Comparison of ENCODE assay signal across 1 cellular context in the genomic region with DNA sequence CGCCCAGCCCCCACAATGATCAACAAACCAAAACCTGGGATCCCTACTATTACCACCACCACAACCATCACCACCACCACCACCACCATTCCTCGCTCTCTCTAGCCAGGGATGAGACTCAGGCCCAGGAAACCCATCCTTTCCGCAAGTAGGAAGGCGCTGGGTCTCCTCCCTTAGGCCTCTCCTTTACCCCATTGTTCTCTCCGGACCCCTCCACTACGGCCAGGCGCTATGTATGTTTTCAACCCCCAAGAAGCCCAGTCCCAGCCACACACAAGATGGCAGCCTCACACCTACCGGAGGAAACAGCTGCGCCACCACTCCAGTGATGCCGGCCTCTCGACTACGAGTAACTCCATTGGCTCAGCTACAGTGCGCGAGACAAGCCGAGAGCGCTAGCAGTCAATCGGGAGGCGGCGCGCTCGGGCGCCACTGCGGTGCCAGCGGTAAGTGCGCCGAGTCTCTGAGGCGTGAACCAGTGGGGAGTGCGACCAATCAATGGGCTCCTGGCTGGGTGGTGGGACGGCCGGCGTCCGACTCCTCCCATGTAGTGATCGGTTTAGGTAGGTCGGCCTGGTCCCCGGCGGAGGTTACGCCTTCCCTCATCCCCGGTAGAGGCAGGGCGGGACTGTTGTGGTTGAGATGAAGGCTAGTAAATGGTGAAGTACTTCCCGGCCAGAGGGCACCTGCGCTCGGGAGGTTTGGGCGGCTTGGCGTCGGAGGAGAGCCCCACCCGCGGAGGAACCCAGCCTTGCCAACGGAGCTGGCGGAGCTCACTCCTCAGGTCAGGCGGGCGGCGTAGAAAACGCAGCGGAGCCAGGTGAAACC.
TF ChIP-seq lines count a peak whose summit lies in the region.

A gene (minus strand): TSS at position 376 of the 828 bp plus-strand sequence. CDS start 61,154 bp downstream, outside the sequence.
A gene with protein sequence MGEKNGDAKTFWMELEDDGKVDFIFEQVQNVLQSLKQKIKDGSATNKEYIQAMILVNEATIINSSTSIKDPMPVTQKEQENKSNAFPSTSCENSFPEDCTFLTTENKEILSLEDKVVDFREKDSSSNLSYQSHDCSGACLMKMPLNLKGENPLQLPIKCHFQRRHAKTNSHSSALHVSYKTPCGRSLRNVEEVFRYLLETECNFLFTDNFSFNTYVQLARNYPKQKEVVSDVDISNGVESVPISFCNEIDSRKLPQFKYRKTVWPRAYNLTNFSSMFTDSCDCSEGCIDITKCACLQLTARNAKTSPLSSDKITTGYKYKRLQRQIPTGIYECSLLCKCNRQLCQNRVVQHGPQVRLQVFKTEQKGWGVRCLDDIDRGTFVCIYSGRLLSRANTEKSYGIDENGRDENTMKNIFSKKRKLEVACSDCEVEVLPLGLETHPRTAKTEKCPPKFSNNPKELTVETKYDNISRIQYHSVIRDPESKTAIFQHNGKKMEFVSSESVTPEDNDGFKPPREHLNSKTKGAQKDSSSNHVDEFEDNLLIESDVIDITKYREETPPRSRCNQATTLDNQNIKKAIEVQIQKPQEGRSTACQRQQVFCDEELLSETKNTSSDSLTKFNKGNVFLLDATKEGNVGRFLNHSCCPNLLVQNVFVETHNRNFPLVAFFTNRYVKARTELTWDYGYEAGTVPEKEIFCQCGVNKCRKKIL (plus strand): TSS at position 586 of the 828 bp plus-strand sequence. CDS start 7,620 bp downstream, outside the sequence.

TF ChIP-seq in HepG2, 621 proteins besides CTCF, POLR2A, EP300 and RAD21 (continued from another document and continues in another):
- no peak for TF ChIP-seq SP1 (IDR thresholded peaks at IDR 0.05)
- peak; percentile 73 for TF ChIP-seq SP1 (CRISPR knock-in tag; IDR thresholded peaks at IDR 0.05)
- no peak for TF ChIP-seq EZH2 (conservative IDR thresholded peaks at IDR 0.05; ENCODE audit: low read depth, low read length)
- peak; percentile 47; the same call in 1 of the 2 replicates for TF ChIP-seq SIX4 (CRISPR knock-in tag; IDR thresholded peaks at IDR 0.05)
- no peak; the same call in 1 of the 2 replicates for TF ChIP-seq ZFP90 (CRISPR knock-in tag; IDR thresholded peaks at IDR 0.05; ENCODE audit: borderline replicate concordance)
- peak; percentile 35; the same call in 1 of the 2 replicates for TF ChIP-seq RFX5 (IDR thresholded peaks at IDR 0.05; ENCODE audit: low read depth, low read length)
- TF ChIP-seq ZNF263 (CRISPR knock-in tag; IDR thresholded peaks at IDR 0.05) = peak; percentile 81; the same call in 1 of the 2 replicates
- TF ChIP-seq CBX1 (IDR thresholded peaks at IDR 0.05; ENCODE audit: low read depth) = peak; percentile 53
- TF ChIP-seq, protein P1, sequence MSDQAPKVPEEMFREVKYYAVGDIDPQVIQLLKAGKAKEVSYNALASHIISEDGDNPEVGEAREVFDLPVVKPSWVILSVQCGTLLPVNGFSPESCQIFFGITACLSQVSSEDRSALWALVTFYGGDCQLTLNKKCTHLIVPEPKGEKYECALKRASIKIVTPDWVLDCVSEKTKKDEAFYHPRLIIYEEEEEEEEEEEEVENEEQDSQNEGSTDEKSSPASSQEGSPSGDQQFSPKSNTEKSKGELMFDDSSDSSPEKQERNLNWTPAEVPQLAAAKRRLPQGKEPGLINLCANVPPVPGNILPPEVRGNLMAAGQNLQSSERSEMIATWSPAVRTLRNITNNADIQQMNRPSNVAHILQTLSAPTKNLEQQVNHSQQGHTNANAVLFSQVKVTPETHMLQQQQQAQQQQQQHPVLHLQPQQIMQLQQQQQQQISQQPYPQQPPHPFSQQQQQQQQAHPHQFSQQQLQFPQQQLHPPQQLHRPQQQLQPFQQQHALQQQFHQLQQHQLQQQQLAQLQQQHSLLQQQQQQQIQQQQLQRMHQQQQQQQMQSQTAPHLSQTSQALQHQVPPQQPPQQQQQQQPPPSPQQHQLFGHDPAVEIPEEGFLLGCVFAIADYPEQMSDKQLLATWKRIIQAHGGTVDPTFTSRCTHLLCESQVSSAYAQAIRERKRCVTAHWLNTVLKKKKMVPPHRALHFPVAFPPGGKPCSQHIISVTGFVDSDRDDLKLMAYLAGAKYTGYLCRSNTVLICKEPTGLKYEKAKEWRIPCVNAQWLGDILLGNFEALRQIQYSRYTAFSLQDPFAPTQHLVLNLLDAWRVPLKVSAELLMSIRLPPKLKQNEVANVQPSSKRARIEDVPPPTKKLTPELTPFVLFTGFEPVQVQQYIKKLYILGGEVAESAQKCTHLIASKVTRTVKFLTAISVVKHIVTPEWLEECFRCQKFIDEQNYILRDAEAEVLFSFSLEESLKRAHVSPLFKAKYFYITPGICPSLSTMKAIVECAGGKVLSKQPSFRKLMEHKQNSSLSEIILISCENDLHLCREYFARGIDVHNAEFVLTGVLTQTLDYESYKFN (CRISPR knock-in tag; conservative IDR thresholded peaks at IDR 0.05) = peak; percentile 57; the same call in 1 of the 2 replicates
- TF ChIP-seq, protein P2, sequence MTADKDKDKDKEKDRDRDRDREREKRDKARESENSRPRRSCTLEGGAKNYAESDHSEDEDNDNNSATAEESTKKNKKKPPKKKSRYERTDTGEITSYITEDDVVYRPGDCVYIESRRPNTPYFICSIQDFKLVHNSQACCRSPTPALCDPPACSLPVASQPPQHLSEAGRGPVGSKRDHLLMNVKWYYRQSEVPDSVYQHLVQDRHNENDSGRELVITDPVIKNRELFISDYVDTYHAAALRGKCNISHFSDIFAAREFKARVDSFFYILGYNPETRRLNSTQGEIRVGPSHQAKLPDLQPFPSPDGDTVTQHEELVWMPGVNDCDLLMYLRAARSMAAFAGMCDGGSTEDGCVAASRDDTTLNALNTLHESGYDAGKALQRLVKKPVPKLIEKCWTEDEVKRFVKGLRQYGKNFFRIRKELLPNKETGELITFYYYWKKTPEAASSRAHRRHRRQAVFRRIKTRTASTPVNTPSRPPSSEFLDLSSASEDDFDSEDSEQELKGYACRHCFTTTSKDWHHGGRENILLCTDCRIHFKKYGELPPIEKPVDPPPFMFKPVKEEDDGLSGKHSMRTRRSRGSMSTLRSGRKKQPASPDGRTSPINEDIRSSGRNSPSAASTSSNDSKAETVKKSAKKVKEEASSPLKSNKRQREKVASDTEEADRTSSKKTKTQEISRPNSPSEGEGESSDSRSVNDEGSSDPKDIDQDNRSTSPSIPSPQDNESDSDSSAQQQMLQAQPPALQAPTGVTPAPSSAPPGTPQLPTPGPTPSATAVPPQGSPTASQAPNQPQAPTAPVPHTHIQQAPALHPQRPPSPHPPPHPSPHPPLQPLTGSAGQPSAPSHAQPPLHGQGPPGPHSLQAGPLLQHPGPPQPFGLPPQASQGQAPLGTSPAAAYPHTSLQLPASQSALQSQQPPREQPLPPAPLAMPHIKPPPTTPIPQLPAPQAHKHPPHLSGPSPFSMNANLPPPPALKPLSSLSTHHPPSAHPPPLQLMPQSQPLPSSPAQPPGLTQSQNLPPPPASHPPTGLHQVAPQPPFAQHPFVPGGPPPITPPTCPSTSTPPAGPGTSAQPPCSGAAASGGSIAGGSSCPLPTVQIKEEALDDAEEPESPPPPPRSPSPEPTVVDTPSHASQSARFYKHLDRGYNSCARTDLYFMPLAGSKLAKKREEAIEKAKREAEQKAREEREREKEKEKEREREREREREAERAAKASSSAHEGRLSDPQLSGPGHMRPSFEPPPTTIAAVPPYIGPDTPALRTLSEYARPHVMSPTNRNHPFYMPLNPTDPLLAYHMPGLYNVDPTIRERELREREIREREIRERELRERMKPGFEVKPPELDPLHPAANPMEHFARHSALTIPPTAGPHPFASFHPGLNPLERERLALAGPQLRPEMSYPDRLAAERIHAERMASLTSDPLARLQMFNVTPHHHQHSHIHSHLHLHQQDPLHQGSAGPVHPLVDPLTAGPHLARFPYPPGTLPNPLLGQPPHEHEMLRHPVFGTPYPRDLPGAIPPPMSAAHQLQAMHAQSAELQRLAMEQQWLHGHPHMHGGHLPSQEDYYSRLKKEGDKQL (CRISPR knock-in tag; IDR thresholded peaks at IDR 0.05; ENCODE audit: low read depth) = 0 out of 2 replicates have a peak, but pooled peaks have one; percentile 9
- 0 out of 2 replicates have a peak, but pooled peaks have one; percentile 58 for TF ChIP-seq ZNF761 (CRISPR knock-in tag; conservative IDR thresholded peaks at IDR 0.05)
- peak; percentile 97 for TF ChIP-seq ZNF644 (CRISPR knock-in tag; IDR thresholded peaks at IDR 0.05; ENCODE audit: low read depth)
- peak; percentile 97 for TF ChIP-seq TBX3 (IDR thresholded peaks at IDR 0.05; ENCODE audit: borderline replicate concordance)
- TF ChIP-seq ZNF772 (CRISPR knock-in tag; IDR thresholded peaks at IDR 0.05) = no peak; the same call in none of the 2 replicates
- TF ChIP-seq, protein P3, sequence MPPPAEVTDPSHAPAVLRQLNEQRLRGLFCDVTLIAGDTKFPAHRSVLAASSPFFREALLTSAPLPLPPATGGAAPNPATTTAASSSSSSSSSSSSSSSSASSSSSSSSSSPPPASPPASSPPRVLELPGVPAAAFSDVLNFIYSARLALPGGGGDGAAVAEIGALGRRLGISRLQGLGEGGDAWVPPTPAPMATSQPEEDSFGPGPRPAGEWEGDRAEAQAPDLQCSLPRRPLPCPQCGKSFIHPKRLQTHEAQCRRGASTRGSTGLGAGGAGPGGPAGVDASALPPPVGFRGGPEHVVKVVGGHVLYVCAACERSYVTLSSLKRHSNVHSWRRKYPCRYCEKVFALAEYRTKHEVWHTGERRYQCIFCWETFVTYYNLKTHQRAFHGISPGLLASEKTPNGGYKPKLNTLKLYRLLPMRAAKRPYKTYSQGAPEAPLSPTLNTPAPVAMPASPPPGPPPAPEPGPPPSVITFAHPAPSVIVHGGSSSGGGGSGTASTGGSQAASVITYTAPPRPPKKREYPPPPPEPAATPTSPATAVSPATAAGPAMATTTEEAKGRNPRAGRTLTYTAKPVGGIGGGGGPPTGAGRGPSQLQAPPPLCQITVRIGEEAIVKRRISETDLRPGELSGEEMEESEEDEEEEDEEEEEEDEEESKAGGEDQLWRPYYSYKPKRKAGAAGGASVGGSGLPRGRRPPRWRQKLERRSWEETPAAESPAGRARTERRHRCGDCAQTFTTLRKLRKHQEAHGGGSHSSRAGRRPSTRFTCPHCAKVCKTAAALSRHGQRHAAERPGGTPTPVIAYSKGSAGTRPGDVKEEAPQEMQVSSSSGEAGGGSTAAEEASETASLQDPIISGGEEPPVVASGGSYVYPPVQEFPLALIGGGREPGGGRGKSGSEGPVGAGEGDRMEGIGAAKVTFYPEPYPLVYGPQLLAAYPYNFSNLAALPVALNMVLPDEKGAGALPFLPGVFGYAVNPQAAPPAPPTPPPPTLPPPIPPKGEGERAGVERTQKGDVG (CRISPR knock-in tag; IDR thresholded peaks at IDR 0.05; ENCODE audit: borderline replicate concordance) = 0 out of 2 replicates have a peak, but pooled peaks have one; percentile 41
- TF ChIP-seq, protein P4, sequence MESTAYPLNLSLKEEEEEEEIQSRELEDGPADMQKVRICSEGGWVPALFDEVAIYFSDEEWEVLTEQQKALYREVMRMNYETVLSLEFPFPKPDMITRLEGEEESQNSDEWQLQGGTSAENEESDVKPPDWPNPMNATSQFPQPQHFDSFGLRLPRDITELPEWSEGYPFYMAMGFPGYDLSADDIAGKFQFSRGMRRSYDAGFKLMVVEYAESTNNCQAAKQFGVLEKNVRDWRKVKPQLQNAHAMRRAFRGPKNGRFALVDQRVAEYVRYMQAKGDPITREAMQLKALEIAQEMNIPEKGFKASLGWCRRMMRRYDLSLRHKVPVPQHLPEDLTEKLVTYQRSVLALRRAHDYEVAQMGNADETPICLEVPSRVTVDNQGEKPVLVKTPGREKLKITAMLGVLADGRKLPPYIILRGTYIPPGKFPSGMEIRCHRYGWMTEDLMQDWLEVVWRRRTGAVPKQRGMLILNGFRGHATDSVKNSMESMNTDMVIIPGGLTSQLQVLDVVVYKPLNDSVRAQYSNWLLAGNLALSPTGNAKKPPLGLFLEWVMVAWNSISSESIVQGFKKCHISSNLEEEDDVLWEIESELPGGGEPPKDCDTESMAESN (CRISPR knock-in tag; conservative IDR thresholded peaks at IDR 0.05) = peak; percentile 46; the same call in 1 of the 2 replicates
- peak; percentile 47; the same call in 1 of the 2 replicates for TF ChIP-seq ZNF777 (CRISPR knock-in tag; IDR thresholded peaks at IDR 0.05)
- peak; percentile 100 for TF ChIP-seq HNRNPLL (IDR thresholded peaks at IDR 0.05; ENCODE audit: low read depth, low read length, poor library complexity, severe bottlenecking)
- TF ChIP-seq ASH2L (IDR thresholded peaks at IDR 0.05; ENCODE audit: insufficient read length, low read depth, low read length) = peak; percentile 83
- TF ChIP-seq, protein P5, sequence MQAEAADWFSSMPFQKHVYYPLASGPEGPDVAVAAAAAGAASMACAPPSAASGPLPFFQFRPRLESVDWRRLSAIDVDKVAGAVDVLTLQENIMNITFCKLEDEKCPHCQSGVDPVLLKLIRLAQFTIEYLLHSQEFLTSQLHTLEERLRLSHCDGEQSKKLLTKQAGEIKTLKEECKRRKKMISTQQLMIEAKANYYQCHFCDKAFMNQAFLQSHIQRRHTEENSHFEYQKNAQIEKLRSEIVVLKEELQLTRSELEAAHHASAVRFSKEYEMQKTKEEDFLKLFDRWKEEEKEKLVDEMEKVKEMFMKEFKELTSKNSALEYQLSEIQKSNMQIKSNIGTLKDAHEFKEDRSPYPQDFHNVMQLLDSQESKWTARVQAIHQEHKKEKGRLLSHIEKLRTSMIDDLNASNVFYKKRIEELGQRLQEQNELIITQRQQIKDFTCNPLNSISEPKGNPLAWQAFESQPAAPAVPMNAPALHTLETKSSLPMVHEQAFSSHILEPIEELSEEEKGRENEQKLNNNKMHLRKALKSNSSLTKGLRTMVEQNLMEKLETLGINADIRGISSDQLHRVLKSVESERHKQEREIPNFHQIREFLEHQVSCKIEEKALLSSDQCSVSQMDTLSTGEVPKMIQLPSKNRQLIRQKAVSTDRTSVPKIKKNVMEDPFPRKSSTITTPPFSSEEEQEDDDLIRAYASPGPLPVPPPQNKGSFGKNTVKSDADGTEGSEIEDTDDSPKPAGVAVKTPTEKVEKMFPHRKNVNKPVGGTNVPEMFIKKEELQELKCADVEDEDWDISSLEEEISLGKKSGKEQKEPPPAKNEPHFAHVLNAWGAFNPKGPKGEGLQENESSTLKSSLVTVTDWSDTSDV (CRISPR knock-in tag; IDR thresholded peaks at IDR 0.05) = no peak
- TF ChIP-seq, protein P6, sequence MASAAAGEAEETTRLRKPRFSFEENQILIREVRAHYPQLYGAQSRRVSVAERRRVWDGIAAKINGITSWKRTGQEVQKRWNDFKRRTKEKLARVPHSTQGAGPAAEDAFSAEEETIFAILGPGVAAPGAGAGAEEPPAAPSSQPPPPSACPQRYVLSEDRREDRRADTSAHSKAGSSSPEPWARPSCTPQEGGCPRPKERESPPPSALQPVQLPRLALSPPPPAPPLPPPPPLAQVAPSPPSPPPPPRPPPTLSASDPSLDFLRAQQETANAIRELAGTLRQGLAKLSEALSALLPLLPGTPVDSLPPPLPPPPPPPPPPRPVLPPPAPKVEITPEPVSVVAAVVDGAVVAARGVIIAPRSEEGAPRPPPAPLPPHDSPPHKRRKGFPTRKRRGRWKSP (CRISPR knock-in tag; IDR thresholded peaks at IDR 0.05) = peak; percentile 89; the same call in 1 of the 2 replicates
- TF ChIP-seq ZNF496 (CRISPR knock-in tag; IDR thresholded peaks at IDR 0.05; ENCODE audit: insufficient replicate concordance) = no peak
- peak; percentile 38; the same call in 1 of the 2 replicates for TF ChIP-seq DNMT3B (CRISPR knock-in tag; conservative IDR thresholded peaks at IDR 0.05)
- TF ChIP-seq, protein P7, sequence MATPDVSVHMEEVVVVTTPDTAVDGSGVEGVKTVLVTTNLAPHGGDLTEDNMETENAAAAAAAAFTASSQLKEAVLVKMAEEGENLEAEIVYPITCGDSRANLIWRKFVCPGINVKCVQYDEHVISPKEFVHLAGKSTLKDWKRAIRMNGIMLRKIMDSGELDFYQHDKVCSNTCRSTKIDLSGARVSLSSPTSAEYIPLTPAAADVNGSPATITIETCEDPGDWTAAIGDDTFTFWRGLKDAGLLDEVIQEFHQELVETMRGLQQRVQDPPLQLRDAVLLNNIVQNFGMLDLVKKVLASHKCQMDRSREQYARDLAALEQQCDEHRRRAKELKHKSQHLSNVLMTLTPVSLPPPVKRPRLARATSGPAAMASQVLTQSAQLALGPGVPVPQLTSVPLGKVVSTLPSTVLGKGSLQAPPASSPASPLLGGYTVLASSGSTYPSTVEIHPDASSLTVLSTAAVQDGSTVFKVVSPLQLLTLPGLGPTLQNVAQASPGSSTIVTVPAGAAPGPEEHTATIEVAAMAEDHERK (CRISPR knock-in tag; IDR thresholded peaks at IDR 0.05; ENCODE audit: low read depth) = peak; percentile 32
- TF ChIP-seq ZNF674 (CRISPR knock-in tag; IDR thresholded peaks at IDR 0.05; ENCODE audit: low read depth) = 0 out of 2 replicates have a peak, but pooled peaks have one; percentile 19
